In the genomic region with DNA sequence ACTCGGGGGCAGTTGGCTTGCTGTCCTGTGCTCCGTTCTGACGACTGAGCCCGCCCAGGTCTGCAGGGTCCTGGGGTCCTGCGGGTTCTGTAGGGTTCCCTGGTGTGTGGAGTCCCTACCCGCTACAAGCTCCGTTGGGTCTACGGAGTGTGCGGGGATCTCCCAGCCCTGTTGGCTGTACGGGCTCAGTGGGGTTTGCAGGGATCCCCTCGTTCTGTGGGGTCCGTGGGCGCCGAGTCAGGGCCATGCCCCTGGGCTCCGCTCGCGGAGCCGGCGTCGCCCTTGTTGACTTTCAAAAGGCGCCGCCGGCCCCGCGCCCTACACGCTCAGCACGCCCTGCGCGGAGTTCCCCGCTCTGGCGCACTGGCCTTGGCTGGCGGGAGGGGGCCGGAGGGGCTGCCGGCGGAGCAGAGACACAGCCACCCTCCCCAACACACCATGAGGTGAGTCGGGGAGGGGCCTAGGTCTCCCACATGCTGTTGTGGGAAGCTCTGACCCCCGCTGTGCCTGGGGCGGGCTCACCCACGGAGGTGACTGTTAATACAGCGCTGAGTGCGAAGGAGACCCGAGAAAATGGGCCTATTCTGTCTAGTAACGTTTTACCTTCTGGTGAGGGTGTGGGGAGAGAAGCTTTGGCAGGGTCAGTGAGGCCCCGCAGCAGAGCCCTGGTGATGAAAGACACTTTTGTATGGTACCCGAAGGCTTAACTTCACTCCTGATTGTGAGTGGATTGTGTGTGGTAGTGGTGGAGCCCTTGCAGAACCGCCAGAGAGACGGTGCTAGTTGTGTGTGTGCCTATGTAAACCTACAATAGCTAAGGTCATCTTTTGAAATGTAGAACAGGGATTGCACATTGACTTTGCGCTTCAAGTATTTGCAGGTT, we compare ENCODE assay signal across 1 cellular context.
TF ChIP-seq lines count a peak whose summit lies in the region.

No MANE protein-coding gene starts in this region.

TF ChIP-seq in HepG2, 621 proteins besides CTCF, POLR2A, EP300 and RAD21 (continued from another document and continues in another):
- TF ChIP-seq ZNF414 (CRISPR knock-in tag; IDR thresholded peaks at IDR 0.05), result no peak
- TF ChIP-seq, protein P1, sequence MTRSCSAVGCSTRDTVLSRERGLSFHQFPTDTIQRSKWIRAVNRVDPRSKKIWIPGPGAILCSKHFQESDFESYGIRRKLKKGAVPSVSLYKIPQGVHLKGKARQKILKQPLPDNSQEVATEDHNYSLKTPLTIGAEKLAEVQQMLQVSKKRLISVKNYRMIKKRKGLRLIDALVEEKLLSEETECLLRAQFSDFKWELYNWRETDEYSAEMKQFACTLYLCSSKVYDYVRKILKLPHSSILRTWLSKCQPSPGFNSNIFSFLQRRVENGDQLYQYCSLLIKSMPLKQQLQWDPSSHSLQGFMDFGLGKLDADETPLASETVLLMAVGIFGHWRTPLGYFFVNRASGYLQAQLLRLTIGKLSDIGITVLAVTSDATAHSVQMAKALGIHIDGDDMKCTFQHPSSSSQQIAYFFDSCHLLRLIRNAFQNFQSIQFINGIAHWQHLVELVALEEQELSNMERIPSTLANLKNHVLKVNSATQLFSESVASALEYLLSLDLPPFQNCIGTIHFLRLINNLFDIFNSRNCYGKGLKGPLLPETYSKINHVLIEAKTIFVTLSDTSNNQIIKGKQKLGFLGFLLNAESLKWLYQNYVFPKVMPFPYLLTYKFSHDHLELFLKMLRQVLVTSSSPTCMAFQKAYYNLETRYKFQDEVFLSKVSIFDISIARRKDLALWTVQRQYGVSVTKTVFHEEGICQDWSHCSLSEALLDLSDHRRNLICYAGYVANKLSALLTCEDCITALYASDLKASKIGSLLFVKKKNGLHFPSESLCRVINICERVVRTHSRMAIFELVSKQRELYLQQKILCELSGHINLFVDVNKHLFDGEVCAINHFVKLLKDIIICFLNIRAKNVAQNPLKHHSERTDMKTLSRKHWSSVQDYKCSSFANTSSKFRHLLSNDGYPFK (CRISPR knock-in tag; IDR thresholded peaks at IDR 0.05; ENCODE audit: borderline replicate concordance), result peak; percentile 58; the same call in 1 of the 2 replicates
- no peak for TF ChIP-seq STAT5B (CRISPR knock-in tag; IDR thresholded peaks at IDR 0.05)
- TF ChIP-seq CCDC6 (CRISPR knock-in tag; IDR thresholded peaks at IDR 0.05), result no peak
- TF ChIP-seq ZNF724P (CRISPR knock-in tag; IDR thresholded peaks at IDR 0.05; ENCODE audit: borderline replicate concordance), result peak; percentile 83
- no peak for TF ChIP-seq MAFG (CRISPR knock-in tag; IDR thresholded peaks at IDR 0.05)
- peak; percentile 82; the same call in 1 of the 2 replicates for TF ChIP-seq MAF1 (CRISPR knock-in tag; IDR thresholded peaks at IDR 0.05; ENCODE audit: borderline replicate concordance)
- 0 out of 2 replicates have a peak, but pooled peaks have one; percentile 37 for TF ChIP-seq ZIK1 (CRISPR knock-in tag; IDR thresholded peaks at IDR 0.05; ENCODE audit: borderline replicate concordance, low read depth)
- TF ChIP-seq NCOR1 (IDR thresholded peaks at IDR 0.05; ENCODE audit: borderline replicate concordance, low read length), result no peak
- TF ChIP-seq ZNF280D (CRISPR knock-in tag; IDR thresholded peaks at IDR 0.05), result 0 out of 2 replicates have a peak, but pooled peaks have one; percentile 2
- TF ChIP-seq ZNF776 (CRISPR knock-in tag; IDR thresholded peaks at IDR 0.05), result no peak
- no peak for TF ChIP-seq HOXA7 (CRISPR knock-in tag; IDR thresholded peaks at IDR 0.05)
- TF ChIP-seq, protein P2, sequence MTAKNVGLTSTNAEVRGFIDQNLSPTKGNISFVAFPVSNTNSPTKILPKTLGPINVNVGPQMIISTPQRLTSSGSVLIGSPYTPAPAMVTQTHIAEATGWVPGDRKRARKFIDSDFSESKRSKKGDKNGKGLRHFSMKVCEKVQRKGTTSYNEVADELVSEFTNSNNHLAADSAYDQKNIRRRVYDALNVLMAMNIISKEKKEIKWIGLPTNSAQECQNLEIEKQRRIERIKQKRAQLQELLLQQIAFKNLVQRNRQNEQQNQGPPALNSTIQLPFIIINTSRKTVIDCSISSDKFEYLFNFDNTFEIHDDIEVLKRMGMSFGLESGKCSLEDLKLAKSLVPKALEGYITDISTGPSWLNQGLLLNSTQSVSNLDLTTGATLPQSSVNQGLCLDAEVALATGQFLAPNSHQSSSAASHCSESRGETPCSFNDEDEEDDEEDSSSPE (CRISPR knock-in tag; IDR thresholded peaks at IDR 0.05), result peak; percentile 89
- no peak for TF ChIP-seq ZNF383 (CRISPR knock-in tag; IDR thresholded peaks at IDR 0.05; ENCODE audit: borderline replicate concordance)
- TF ChIP-seq CBFB (CRISPR knock-in tag; IDR thresholded peaks at IDR 0.05), result peak; percentile 59; the same call in 1 of the 2 replicates
- TF ChIP-seq ZKSCAN5 (CRISPR knock-in tag; IDR thresholded peaks at IDR 0.05), result no peak
- TF ChIP-seq U2AF2 (IDR thresholded peaks at IDR 0.05; ENCODE audit: low read depth, low read length), result no peak
- TF ChIP-seq, protein P3, sequence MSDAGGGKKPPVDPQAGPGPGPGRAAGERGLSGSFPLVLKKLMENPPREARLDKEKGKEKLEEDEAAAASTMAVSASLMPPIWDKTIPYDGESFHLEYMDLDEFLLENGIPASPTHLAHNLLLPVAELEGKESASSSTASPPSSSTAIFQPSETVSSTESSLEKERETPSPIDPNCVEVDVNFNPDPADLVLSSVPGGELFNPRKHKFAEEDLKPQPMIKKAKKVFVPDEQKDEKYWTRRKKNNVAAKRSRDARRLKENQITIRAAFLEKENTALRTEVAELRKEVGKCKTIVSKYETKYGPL (CRISPR knock-in tag; IDR thresholded peaks at IDR 0.05), result no peak
- TF ChIP-seq EED (CRISPR knock-in tag; IDR thresholded peaks at IDR 0.05), result no peak
- TF ChIP-seq ZNF317 (CRISPR knock-in tag; IDR thresholded peaks at IDR 0.05), result 0 out of 2 replicates have a peak, but pooled peaks have one; percentile 26
- TF ChIP-seq ASH2L (IDR thresholded peaks at IDR 0.05; ENCODE audit: insufficient read length, low read depth, low read length), result peak; percentile 98
- TF ChIP-seq ZNF33A (CRISPR knock-in tag; IDR thresholded peaks at IDR 0.05; ENCODE audit: borderline replicate concordance), result no peak
- no peak for TF ChIP-seq PLRG1 (conservative IDR thresholded peaks at IDR 0.05)
- TF ChIP-seq DZIP1 (CRISPR knock-in tag; IDR thresholded peaks at IDR 0.05), result no peak
- TF ChIP-seq, protein P4, sequence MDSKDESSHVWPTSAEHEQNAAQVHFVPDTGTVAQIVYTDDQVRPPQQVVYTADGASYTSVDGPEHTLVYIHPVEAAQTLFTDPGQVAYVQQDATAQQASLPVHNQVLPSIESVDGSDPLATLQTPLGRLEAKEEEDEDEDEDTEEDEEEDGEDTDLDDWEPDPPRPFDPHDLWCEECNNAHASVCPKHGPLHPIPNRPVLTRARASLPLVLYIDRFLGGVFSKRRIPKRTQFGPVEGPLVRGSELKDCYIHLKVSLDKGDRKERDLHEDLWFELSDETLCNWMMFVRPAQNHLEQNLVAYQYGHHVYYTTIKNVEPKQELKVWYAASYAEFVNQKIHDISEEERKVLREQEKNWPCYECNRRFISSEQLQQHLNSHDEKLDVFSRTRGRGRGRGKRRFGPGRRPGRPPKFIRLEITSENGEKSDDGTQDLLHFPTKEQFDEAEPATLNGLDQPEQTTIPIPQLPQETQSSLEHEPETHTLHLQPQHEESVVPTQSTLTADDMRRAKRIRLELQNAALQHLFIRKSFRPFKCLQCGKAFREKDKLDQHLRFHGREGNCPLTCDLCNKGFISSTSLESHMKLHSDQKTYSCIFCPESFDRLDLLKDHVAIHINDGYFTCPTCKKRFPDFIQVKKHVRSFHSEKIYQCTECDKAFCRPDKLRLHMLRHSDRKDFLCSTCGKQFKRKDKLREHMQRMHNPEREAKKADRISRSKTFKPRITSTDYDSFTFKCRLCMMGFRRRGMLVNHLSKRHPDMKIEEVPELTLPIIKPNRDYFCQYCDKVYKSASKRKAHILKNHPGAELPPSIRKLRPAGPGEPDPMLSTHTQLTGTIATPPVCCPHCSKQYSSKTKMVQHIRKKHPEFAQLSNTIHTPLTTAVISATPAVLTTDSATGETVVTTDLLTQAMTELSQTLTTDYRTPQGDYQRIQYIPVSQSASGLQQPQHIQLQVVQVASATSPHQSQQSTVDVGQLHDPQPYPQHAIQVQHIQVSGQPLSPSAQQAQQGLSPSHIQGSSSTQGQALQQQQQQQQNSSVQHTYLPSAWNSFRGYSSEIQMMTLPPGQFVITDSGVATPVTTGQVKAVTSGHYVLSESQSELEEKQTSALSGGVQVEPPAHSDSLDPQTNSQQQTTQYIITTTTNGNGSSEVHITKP (CRISPR knock-in tag; IDR thresholded peaks at IDR 0.05; ENCODE audit: low read depth), result 0 out of 2 replicates have a peak, but pooled peaks have one; percentile 17
- peak; percentile 86 for TF ChIP-seq POLR2G (IDR thresholded peaks at IDR 0.05; ENCODE audit: low read depth, low read length)
- TF ChIP-seq ZNF512 (CRISPR knock-in tag; IDR thresholded peaks at IDR 0.05), result no peak
- 0 out of 2 replicates have a peak, but pooled peaks have one; percentile 44 for TF ChIP-seq FOXK1 (CRISPR knock-in tag; IDR thresholded peaks at IDR 0.05; ENCODE audit: borderline replicate concordance, low read depth)
- no peak for TF ChIP-seq ZNF333 (CRISPR knock-in tag; IDR thresholded peaks at IDR 0.05; ENCODE audit: borderline replicate concordance)
- TF ChIP-seq NFE2L2 (IDR thresholded peaks at IDR 0.05; ENCODE audit: low read length), result no peak
- TF ChIP-seq, protein P5, sequence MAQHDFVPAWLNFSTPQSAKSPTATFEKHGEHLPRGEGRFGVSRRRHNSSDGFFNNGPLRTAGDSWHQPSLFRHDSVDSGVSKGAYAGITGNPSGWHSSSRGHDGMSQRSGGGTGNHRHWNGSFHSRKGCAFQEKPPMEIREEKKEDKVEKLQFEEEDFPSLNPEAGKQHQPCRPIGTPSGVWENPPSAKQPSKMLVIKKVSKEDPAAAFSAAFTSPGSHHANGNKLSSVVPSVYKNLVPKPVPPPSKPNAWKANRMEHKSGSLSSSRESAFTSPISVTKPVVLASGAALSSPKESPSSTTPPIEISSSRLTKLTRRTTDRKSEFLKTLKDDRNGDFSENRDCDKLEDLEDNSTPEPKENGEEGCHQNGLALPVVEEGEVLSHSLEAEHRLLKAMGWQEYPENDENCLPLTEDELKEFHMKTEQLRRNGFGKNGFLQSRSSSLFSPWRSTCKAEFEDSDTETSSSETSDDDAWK (CRISPR knock-in tag; IDR thresholded peaks at IDR 0.05), result no peak
- TF ChIP-seq FOXM1 (CRISPR knock-in tag; IDR thresholded peaks at IDR 0.05), result peak; percentile 92; the same call in 1 of the 2 replicates
- peak; percentile 86; the same call in 1 of the 2 replicates for TF ChIP-seq ZNF563 (CRISPR knock-in tag; IDR thresholded peaks at IDR 0.05)
- TF ChIP-seq KAT2B (IDR thresholded peaks at IDR 0.05; ENCODE audit: borderline replicate concordance, low read depth, low read length), result no peak
- no peak for TF ChIP-seq HOXA9 (CRISPR knock-in tag; IDR thresholded peaks at IDR 0.05; ENCODE audit: borderline replicate concordance)
